In genomic region chr18:73669299-73669698, GRCh38 we compare ENCODE assay signal across 23 cellular contexts.
DNase-seq lines count a peak whose midpoint lies in the region; FAIRE-seq and TF ChIP-seq lines count a peak whose summit lies in the region.
"Had no signal": no experiment of that assay in that cellular context is flagged by ENCODE, and none has a peak within 500 bp of the region (broad histone marks: within the 10 kb centered on the region; RNA-seq: fewer than 3 reads in every experiment).

No MANE protein-coding gene starts in this region.

- H3K4me1 Mint-ChIP-seq in astrocyte (ENCODE audit: low read depth, unreplicated experiment): no peaks in the 10 kb centered on the region
- H3K4me1 Mint-ChIP-seq in type B pancreatic cell (ENCODE audit: unreplicated experiment): no peaks in the 10 kb centered on the region
- no peaks in the 10 kb centered on the region for H3K4me1 Mint-ChIP-seq in activated CD4-positive, alpha-beta T cell treated with anti-CD3 and anti-CD28 coated beads, Interleukin-2, amount 10 ng/mL, durations not matched to agents 24 days and 14 days
- H3K4me1 Mint-ChIP-seq: CD8-positive, alpha-beta memory T cell; immature natural killer cell; T-cell; WTC11 had no signal

- H3K9ac ChIP-seq in astrocyte (ENCODE audit: low read length): no peak overlapping the region

- H3K4me3 ChIP-seq in astrocyte (ENCODE audit: insufficient read depth, low read depth, low read length) (no peak overlapping the region), foreskin fibroblast (ENCODE audit: low read depth in 1 of 2, low read length in 2 of 2) (no peak overlapping the region)
- H3K4me3 ChIP-seq: ascending aorta, gastroesophageal sphincter had no signal

- H3K9me3 ChIP-seq in astrocyte (ENCODE audit: insufficient read depth, low read depth, low read length): no peaks in the 10 kb centered on the region
- H3K9me3 ChIP-seq: ascending aorta, gastroesophageal sphincter had no signal

- peak overlapping the region; percentile 58 for H3K4me2 ChIP-seq in astrocyte (ENCODE audit: low read length)

- H3K4me3 Mint-ChIP-seq in astrocyte (ENCODE audit: unreplicated experiment) (no peak overlapping the region), type B pancreatic cell (no peak overlapping the region)
- no peak overlapping the region for H3K4me3 Mint-ChIP-seq in activated CD4-positive, alpha-beta T cell treated with anti-CD3 and anti-CD28 coated beads, Interleukin-2, amount 10 ng/mL, durations not matched to agents 24 days and 14 days
- H3K4me3 Mint-ChIP-seq: CD8-positive, alpha-beta memory T cell; immature natural killer cell; T-cell; WTC11 had no signal

- no peaks in the 10 kb centered on the region for H3K79me2 ChIP-seq in astrocyte (ENCODE audit: insufficient read depth, low read length)

- intact Hi-C loops in activated CD4-positive, alpha-beta T cell treated with anti-CD3 and anti-CD28 coated beads, Interleukin-2, amount 10 ng/mL, durations not matched to agents 24 days and 14 days (cut with micrococcal nuclease): no loop called here

- no peak overlapping the region for H3K27ac Mint-ChIP-seq in astrocyte (ENCODE audit: unreplicated experiment)
- no peak overlapping the region for H3K27ac Mint-ChIP-seq in type B pancreatic cell
- H3K27ac Mint-ChIP-seq in activated CD4-positive, alpha-beta T cell treated with anti-CD3 and anti-CD28 coated beads, Interleukin-2, amount 10 ng/mL, durations not matched to agents 24 days and 14 days: no peak overlapping the region
- H3K27ac Mint-ChIP-seq: CD8-positive, alpha-beta memory T cell; immature natural killer cell; T-cell; WTC11 had no signal

- peak; percentile 14 for DNase-seq in NCI-H748 (lab: John Stamatoyannopoulos, UW; ENCODE audit: unreplicated experiment)
- DNase-seq in NCI-H748 treated with DMSO at 0.1 percent for 48 hours (lab: John Stamatoyannopoulos, UW): no peak
- peak; percentile 82 for DNase-seq in astrocyte (ENCODE audit: low read depth)
- DNase-seq in foreskin fibroblast: peak; percentile 28 to 55
- DNase-seq in ureter (ENCODE audit: low spot score): peak; percentile 65
- no peak for DNase-seq in stimulated activated CD4-positive, alpha-beta T cell treated with anti-CD3 and anti-CD28 coated beads, Interleukin-4, amount 100 ng/mL, for 4 hours
- no peak for DNase-seq in type B pancreatic cell (ENCODE audit: extremely low spot score, unreplicated experiment)
- no peak for DNase-seq in activated CD4-positive, alpha-beta T cell treated with anti-CD3 and anti-CD28 coated beads, Interleukin-2, amount 10 ng/mL, durations not matched to agents 24 days and 14 days
- DNase-seq: 8988T; activated CD8-positive, alpha-beta memory T cell treated with anti-CD3 and anti-CD28 coated beads for 24 hours; activated effector memory CD4-positive, alpha-beta T cell treated with anti-CD3 and anti-CD28 coated beads, Interleukin-2, amount 50 U/mL, for 16 hours; CD8-positive, alpha-beta memory T cell; effector CD4-positive, alpha-beta T cell; immature natural killer cell; KBM-7; NCI-H1436; NCI-H446 treated with DMSO at 0.1 percent for 48 hours; stimulated activated CD4-positive, alpha-beta T cell treated with anti-CD3 and anti-CD28 coated beads, Interleukin-12 subunit alpha, Interleukin-12 subunit beta, amount 100 ng/mL, for 4 hours; T-cell had no signal

- no peaks in the 10 kb centered on the region for H3K27me3 ChIP-seq in astrocyte (ENCODE audit: insufficient read depth, low read length)
- H3K27me3 ChIP-seq: ascending aorta, gastroesophageal sphincter had no signal

- TF ChIP-seq CTCF in astrocyte (IDR thresholded peaks at IDR 0.05; ENCODE audit: insufficient read depth, low read depth, low read length) (no peak), foreskin fibroblast (IDR thresholded peaks at IDR 0.05; ENCODE audit: low read depth, low read length) (no peak), type B pancreatic cell (conservative IDR thresholded peaks at IDR 0.05) (no peak)

- H2AFZ ChIP-seq in astrocyte (ENCODE audit: low read depth, low read length): no peak overlapping the region

- H3K36me3 Mint-ChIP-seq in astrocyte (ENCODE audit: low read depth, unreplicated experiment) (no peaks in the 10 kb centered on the region), type B pancreatic cell (no peaks in the 10 kb centered on the region)
- no peaks in the 10 kb centered on the region for H3K36me3 Mint-ChIP-seq in activated CD4-positive, alpha-beta T cell treated with anti-CD3 and anti-CD28 coated beads, Interleukin-2, amount 10 ng/mL, durations not matched to agents 24 days and 14 days (ENCODE audit: low read depth)
- H3K36me3 Mint-ChIP-seq: immature natural killer cell, T-cell had no signal

- no peak for FAIRE-seq in astrocyte (lab: Jason Lieb, UNC)

- no peaks in the 10 kb centered on the region for H4K20me1 ChIP-seq in astrocyte (ENCODE audit: insufficient read depth, low read length)

- H3K4me1 ChIP-seq in astrocyte (ENCODE audit: insufficient read depth, low read length): peaks cover 12% of the 10 kb centered on the region
- H3K4me1 ChIP-seq: ascending aorta, gastroesophageal sphincter had no signal

- peaks cover 2% of the 10 kb centered on the region for H3K9me3 Mint-ChIP-seq in astrocyte (ENCODE audit: unreplicated experiment)
- peaks cover 5% of the 10 kb centered on the region for H3K9me3 Mint-ChIP-seq in type B pancreatic cell
- H3K9me3 Mint-ChIP-seq in activated CD4-positive, alpha-beta T cell treated with anti-CD3 and anti-CD28 coated beads, Interleukin-2, amount 10 ng/mL, durations not matched to agents 24 days and 14 days: no peaks in the 10 kb centered on the region

- H3K27ac ChIP-seq in astrocyte (ENCODE audit: low read depth, low read length): no peak overlapping the region
- H3K27ac ChIP-seq: ascending aorta, gastroesophageal sphincter, HL-60 had no signal

- H3K36me3 ChIP-seq in astrocyte (ENCODE audit: insufficient read depth, low read length): no peaks in the 10 kb centered on the region
- H3K36me3 ChIP-seq: ascending aorta, gastroesophageal sphincter had no signal

- H3K27me3 Mint-ChIP-seq in astrocyte (ENCODE audit: low read depth, unreplicated experiment): no peaks in the 10 kb centered on the region
- H3K27me3 Mint-ChIP-seq in type B pancreatic cell: peaks cover 3% of the 10 kb centered on the region
- peaks cover 2% of the 10 kb centered on the region for H3K27me3 Mint-ChIP-seq in activated CD4-positive, alpha-beta T cell treated with anti-CD3 and anti-CD28 coated beads, Interleukin-2, amount 10 ng/mL, durations not matched to agents 24 days and 14 days
- H3K27me3 Mint-ChIP-seq: CD8-positive, alpha-beta memory T cell; T-cell had no signal

Comparison
In these comparisons a context has a peak if more than half of its experiments do, and no peak if none do; other contexts are left out.
1. DNase-seq: peak in NCI-H748 (single experiment), astrocyte (single experiment), foreskin fibroblast (2 of 2) and ureter (single experiment); none in NCI-H748 treated with DMSO at 0.1 percent for 48 hours (single experiment), stimulated activated CD4-positive, alpha-beta T cell treated with anti-CD3 and anti-CD28 coated beads, Interleukin-4, amount 100 ng/mL, for 4 hours (0 of 2), type B pancreatic cell (single experiment) and activated CD4-positive, alpha-beta T cell treated with anti-CD3 and anti-CD28 coated beads, Interleukin-2, amount 10 ng/mL, durations not matched to agents 24 days and 14 days (single experiment).